ENCODE assay signal across 14 cellular contexts in the genomic region with DNA sequence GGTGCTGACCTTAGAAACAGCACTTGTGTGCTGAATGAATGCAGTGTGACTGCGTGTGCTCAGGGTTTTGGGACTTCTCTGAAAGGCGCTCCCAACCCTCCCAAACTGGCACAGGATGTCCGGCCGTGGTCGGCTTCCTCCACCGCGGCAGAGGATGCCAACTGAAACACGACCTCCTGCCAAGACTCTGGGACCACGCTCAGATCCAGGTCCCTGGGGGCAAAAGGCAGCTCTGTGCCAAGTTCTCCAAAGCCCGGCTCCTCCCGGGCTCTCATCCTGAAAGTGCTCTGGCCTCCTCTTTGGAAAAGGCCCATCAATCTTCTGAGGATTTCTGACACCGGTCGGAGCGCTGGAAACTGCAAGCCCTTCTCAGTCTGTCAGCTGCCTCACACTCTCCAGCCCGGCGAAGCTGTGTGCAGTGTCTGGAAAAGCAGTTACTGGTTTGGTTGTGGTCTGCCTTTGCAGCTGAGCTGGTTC. TPM values are rescaled to one million over a fixed set of nuclear protein-coding genes. Genes with fewer than 3 reads are reported as not detected.
A peak's percentile ranks its signal among the peaks of the same experiment; 100 is the strongest.
DNase-seq lines count a peak whose midpoint lies in the region; ATAC-seq and TF ChIP-seq lines count a peak whose summit lies in the region.
"Had no signal": no experiment of that assay in that cellular context is flagged by ENCODE, and none has a peak within 500 bp of the region (broad histone marks: within the 10 kb centered on the region; RNA-seq: fewer than 3 reads in every experiment).

No MANE protein-coding gene starts in this region.

- peaks cover 0 to 3% of the 10 kb centered on the region in 2 donors for H3K4me1 ChIP-seq in adrenal gland (replicated peaks in 1 of 2)
- no peaks in the 10 kb centered on the region for H3K4me1 ChIP-seq in right cardiac atrium (ENCODE audit: control insufficient read depth, insufficient read depth, low read length)
- H3K4me1 ChIP-seq in testis: peaks cover 17% of the 10 kb centered on the region

- H3K36me3 Mint-ChIP-seq in progenitor cell of endocrine pancreas (ENCODE audit: insufficient read depth): no peaks in the 10 kb centered on the region
- H3K36me3 Mint-ChIP-seq: activated naive CD8-positive, alpha-beta T cell treated with anti-CD3 and anti-CD28 coated beads for 36 hours had no signal

- H3K4me3 ChIP-seq in adrenal gland (no peak overlapping the region), right cardiac atrium (ENCODE audit: low read length) (peak overlapping the region; percentile 6), testis (no peak overlapping the region)
- H3K4me3 ChIP-seq: mucosa of descending colon had no signal

- no peak overlapping the region for H3K4me3 Mint-ChIP-seq in progenitor cell of endocrine pancreas (ENCODE audit: low read depth)
- H3K4me3 Mint-ChIP-seq: activated naive CD8-positive, alpha-beta T cell treated with anti-CD3 and anti-CD28 coated beads for 36 hours had no signal

- H3K9me3 Mint-ChIP-seq in progenitor cell of endocrine pancreas (ENCODE audit: low read depth): no peaks in the 10 kb centered on the region
- H3K9me3 Mint-ChIP-seq: activated naive CD8-positive, alpha-beta T cell treated with anti-CD3 and anti-CD28 coated beads for 36 hours had no signal

- intact Hi-C loops in adrenal gland (cut with DNase I): loop anchor here (5.0 to 10.0 kb wide), 5 partner anchors 97 to 667 kb away; no protein-coding TSS in a partner anchor
- intact Hi-C loops in right cardiac atrium (cut with DNase I): loop anchor here in 1 of 4 donors (10.0 kb wide), 1 partner anchor 217 kb away; no protein-coding TSS in a partner anchor
- intact Hi-C loops in testis (cut with DNase I; ENCODE audit: low total_unique reads): loop anchor here (5.0 kb wide), 1 partner anchor 414 kb away; no protein-coding TSS in a partner anchor

- peaks cover 2% of the 10 kb centered on the region for H3K4me1 Mint-ChIP-seq in progenitor cell of endocrine pancreas (ENCODE audit: low read depth)

- no peak for TF ChIP-seq POLR2A in adrenal gland (IDR thresholded peaks at IDR 0.05)
- TF ChIP-seq POLR2A in testis (IDR thresholded peaks at IDR 0.05): no peak

- H3K27ac ChIP-seq in adrenal gland (peak overlapping the region in 2 of 5 donors; percentile 49 to 57), right cardiac atrium (ENCODE audit: low read length) (no peak overlapping the region), testis (peak overlapping the region in 1 of 2 donors; percentile 56)

- H3K36me3 ChIP-seq in adrenal gland (replicated peaks in 1 of 2) (no peaks in the 10 kb centered on the region), testis (ENCODE audit: low read depth, missing control alignments) (no peaks in the 10 kb centered on the region)

- ATAC-seq in right cardiac atrium: peak; percentile 86 to 88
- ATAC-seq: mucosa of descending colon had no signal

- no peaks in the 10 kb centered on the region for H3K27me3 ChIP-seq in adrenal gland
- H3K27me3 ChIP-seq in right cardiac atrium (ENCODE audit: control insufficient read depth, insufficient read depth): no peaks in the 10 kb centered on the region
- no peaks in the 10 kb centered on the region for H3K27me3 ChIP-seq in testis

- H3K27me3 Mint-ChIP-seq in progenitor cell of endocrine pancreas: peaks cover 35% of the 10 kb centered on the region

- H3K9me3 ChIP-seq in adrenal gland (replicated peaks in 1 of 3) (no peaks in the 10 kb centered on the region), right cardiac atrium (ENCODE audit: control insufficient read depth, low read length) (no peaks in the 10 kb centered on the region), testis (no peaks in the 10 kb centered on the region)
- H3K9me3 ChIP-seq: mucosa of descending colon had no signal

- 37 to 56% (median 43%) methylated on average over 12 to 16 of the region's 16 CpGs for WGBS in adrenal gland, 4 donors
- 3% methylated on average over 16 of the region's 16 CpGs for WGBS in right cardiac atrium
- WGBS in testis, 2 donors: 41% methylated on average over 16 of the region's 16 CpGs; no CpG with 5 or more reads in 1 of the 2 donors

- DNase-seq in NCI-H128 (lab: John Stamatoyannopoulos, UW; ENCODE audit: unreplicated experiment) (peak; percentile 15), adrenal gland (peak in 4 of 7 donors; percentile 34 to 62 (median 50)), right cardiac atrium (peak; percentile 77 to 89 (median 89)), testis (peak; percentile 40), progenitor cell of endocrine pancreas (ENCODE audit: low spot score, unreplicated experiment) (no peak), D341Med (ENCODE audit: low spot score) (no peak)
- DNase-seq in stimulated activated CD4-positive, alpha-beta T cell treated with anti-CD3 and anti-CD28 coated beads, Interleukin-4, amount 100 ng/mL, for 24 hours: no peak
- DNase-seq: activated naive CD8-positive, alpha-beta T cell treated with anti-CD3 and anti-CD28 coated beads for 36 hours; DMS53; effector memory CD4-positive, alpha-beta T cell; mucosa of descending colon; stimulated activated CD4-positive, alpha-beta T cell treated with anti-CD3 and anti-CD28 coated beads, Interleukin-12 subunit alpha, Interleukin-12 subunit beta, amount 100 ng/mL, for 4 hours; stimulated activated CD8-positive, alpha-beta memory T cell treated with anti-CD3 and anti-CD28 coated beads, Interleukin-4, amount 100 ng/mL, for 48 hours had no signal

- no peak overlapping the region for H3K27ac Mint-ChIP-seq in progenitor cell of endocrine pancreas
- H3K27ac Mint-ChIP-seq: activated naive CD8-positive, alpha-beta T cell treated with anti-CD3 and anti-CD28 coated beads for 36 hours had no signal

- no peak for TF ChIP-seq CTCF in adrenal gland (IDR thresholded peaks at IDR 0.05)
- TF ChIP-seq CTCF in testis (IDR thresholded peaks at IDR 0.05): no peak
- no peak for TF ChIP-seq CTCF in progenitor cell of endocrine pancreas (IDR thresholded peaks at IDR 0.05; ENCODE audit: unreplicated experiment)

RNA-seq across cellular contexts. Expression of a gene that starts 32.3 kb away (rescaled TPM):
- total RNA-seq in adrenal gland (10 to 100 TPM; 24.9 to 42.8 (median 30.5) TPM), right cardiac atrium (1 to 10 TPM; 1.8 to 3.7 (median 2.6) TPM), testis (10 to 100 TPM; 42.4 to 65.4 TPM), progenitor cell of endocrine pancreas (0.57 and 0.95 TPM in 2 replicates)
- polyA plus RNA-seq in adrenal gland (10 to 100 TPM in 1 of 3 donors, 1 to 10 TPM in 2; 5.2 to 22.6 (median 6.0) TPM), right cardiac atrium (0.88 TPM), testis (ENCODE audit: insufficient read depth, low read depth, low replicate concordance) (14.1 TPM)
- total RNA-seq: activated naive CD8-positive, alpha-beta T cell treated with anti-CD3 and anti-CD28 coated beads for 36 hours; OCI-LY7 had no signal

Comparison
In these comparisons a context has a peak if more than half of its experiments do, and no peak if none do; other contexts are left out.
1. DNase-seq: peak in NCI-H128 (single experiment), adrenal gland (4 of 7), right cardiac atrium (3 of 3) and testis (single experiment); none in progenitor cell of endocrine pancreas (single experiment), stimulated activated CD4-positive, alpha-beta T cell treated with anti-CD3 and anti-CD28 coated beads, Interleukin-4, amount 100 ng/mL, for 24 hours (single experiment) and D341Med (single experiment).
2. RNA of a gene that starts 32.3 kb away (total RNA-seq): 42.4 to 65.4 TPM in testis and 24.9 to 42.8 TPM in adrenal gland; 1.8 to 3.7 TPM in right cardiac atrium and 0.57 to 0.95 TPM in progenitor cell of endocrine pancreas; every median in the first group is over 4 times any median in the second.